Comparison of ENCODE assay signal across 3 cellular contexts in the genomic region with DNA sequence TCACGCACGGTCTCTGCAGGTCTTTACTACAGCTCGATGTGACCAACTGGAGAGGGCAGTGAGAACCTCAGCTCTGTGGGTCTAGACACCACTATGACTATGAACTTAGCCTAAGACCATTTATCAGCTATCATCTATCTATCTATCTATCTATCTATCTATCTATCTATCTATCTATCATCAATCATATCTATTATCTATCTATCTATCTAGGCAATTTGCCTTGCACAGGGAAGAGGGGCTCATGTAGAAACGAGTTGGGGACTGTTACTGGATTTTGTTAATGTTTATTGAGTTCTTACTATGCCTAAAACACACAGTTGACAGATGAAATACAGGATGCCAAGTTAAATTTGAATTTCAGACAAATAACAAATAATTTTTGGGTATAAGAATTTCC.
A peak's percentile ranks its signal among the peaks of the same experiment; 100 is the strongest.
TF ChIP-seq lines count a peak whose summit lies in the region.

No MANE protein-coding gene starts in this region.

TF ChIP-seq in GM23338, 12 proteins besides CTCF, POLR2A, EP300 and RAD21:
- TF ChIP-seq STAT1 (IDR thresholded peaks at IDR 0.05; ENCODE audit: unreplicated experiment) (no peak), ZNF114 (CRISPR knock-in tag; IDR thresholded peaks at IDR 0.05) (no peak), JUNB (IDR thresholded peaks at IDR 0.05; ENCODE audit: unreplicated experiment) (no peak), ETS1 (IDR thresholded peaks at IDR 0.05) (no peak), EZH2phosphoT487 (IDR thresholded peaks at IDR 0.05; ENCODE audit: unreplicated experiment) (no peak), POLR2AphosphoS5 (IDR thresholded peaks at IDR 0.05; ENCODE audit: low read depth) (no peak)
- TF ChIP-seq, protein P1, sequence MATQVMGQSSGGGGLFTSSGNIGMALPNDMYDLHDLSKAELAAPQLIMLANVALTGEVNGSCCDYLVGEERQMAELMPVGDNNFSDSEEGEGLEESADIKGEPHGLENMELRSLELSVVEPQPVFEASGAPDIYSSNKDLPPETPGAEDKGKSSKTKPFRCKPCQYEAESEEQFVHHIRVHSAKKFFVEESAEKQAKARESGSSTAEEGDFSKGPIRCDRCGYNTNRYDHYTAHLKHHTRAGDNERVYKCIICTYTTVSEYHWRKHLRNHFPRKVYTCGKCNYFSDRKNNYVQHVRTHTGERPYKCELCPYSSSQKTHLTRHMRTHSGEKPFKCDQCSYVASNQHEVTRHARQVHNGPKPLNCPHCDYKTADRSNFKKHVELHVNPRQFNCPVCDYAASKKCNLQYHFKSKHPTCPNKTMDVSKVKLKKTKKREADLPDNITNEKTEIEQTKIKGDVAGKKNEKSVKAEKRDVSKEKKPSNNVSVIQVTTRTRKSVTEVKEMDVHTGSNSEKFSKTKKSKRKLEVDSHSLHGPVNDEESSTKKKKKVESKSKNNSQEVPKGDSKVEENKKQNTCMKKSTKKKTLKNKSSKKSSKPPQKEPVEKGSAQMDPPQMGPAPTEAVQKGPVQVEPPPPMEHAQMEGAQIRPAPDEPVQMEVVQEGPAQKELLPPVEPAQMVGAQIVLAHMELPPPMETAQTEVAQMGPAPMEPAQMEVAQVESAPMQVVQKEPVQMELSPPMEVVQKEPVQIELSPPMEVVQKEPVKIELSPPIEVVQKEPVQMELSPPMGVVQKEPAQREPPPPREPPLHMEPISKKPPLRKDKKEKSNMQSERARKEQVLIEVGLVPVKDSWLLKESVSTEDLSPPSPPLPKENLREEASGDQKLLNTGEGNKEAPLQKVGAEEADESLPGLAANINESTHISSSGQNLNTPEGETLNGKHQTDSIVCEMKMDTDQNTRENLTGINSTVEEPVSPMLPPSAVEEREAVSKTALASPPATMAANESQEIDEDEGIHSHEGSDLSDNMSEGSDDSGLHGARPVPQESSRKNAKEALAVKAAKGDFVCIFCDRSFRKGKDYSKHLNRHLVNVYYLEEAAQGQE (IDR thresholded peaks at IDR 0.05; ENCODE audit: unreplicated experiment): no peak

TF ChIP-seq in K562, 482 proteins besides CTCF, POLR2A, EP300 and RAD21:
- peak; percentile 37; the same call in 1 of the 2 replicates for TF ChIP-seq ZBTB2 (IDR thresholded peaks at IDR 0.05)
- peak; percentile 99 for TF ChIP-seq DACH1 (IDR thresholded peaks at IDR 0.05; ENCODE audit: partially characterized antibody)
- TF ChIP-seq ZNF354B (CRISPR knock-in tag; IDR thresholded peaks at IDR 0.05): no peak
- no peak for TF ChIP-seq SRSF9 (IDR thresholded peaks at IDR 0.05; ENCODE audit: borderline replicate concordance, low read depth, low read length)
- TF ChIP-seq KLF6 (CRISPR knock-in tag; IDR thresholded peaks at IDR 0.05; ENCODE audit: borderline replicate concordance): no peak
- peak; percentile 96 for TF ChIP-seq GATAD2B (IDR thresholded peaks at IDR 0.05; ENCODE audit: borderline replicate concordance)
- TF ChIP-seq SREBF1 (IDR thresholded peaks at IDR 0.05; ENCODE audit: borderline replicate concordance, low read depth, low read length): no peak
- TF ChIP-seq SIN3B (IDR thresholded peaks at IDR 0.05; ENCODE audit: low read depth): no peak
- peak; percentile 62 for TF ChIP-seq GATA2 (CRISPR knock-in tag; IDR thresholded peaks at IDR 0.05)
- TF ChIP-seq MTA1 (IDR thresholded peaks at IDR 0.05; ENCODE audit: borderline replicate concordance): peak; percentile 73
- 0 out of 4 replicates have a peak, but pooled peaks of 1 of the 2 experiments have one; percentile 18 for TF ChIP-seq NONO (IDR thresholded peaks at IDR 0.05; ENCODE audit: low read depth in 2 of 2, low read length in 1 of 2)

TF ChIP-seq in H1, 55 proteins besides CTCF, POLR2A, EP300 and RAD21:
- TF ChIP-seq TAF1 (IDR thresholded peaks at IDR 0.05; ENCODE audit: low read depth, low read length) (no peak), CHD1 (IDR thresholded peaks at IDR 0.05; ENCODE audit: low read depth, low read length) (no peak), GABPA (IDR thresholded peaks at IDR 0.05; ENCODE audit: borderline replicate concordance, insufficient read depth, low read length) (no peak), KDM5A (IDR thresholded peaks at IDR 0.05; ENCODE audit: low read length) (no peak), CBX8 (IDR thresholded peaks at IDR 0.05; ENCODE audit: borderline replicate concordance, low read depth, low read length) (no peak), SAP30 (IDR thresholded peaks at IDR 0.05; ENCODE audit: insufficient read depth, insufficient replicate concordance, low read length) (no peak), CEBPB (IDR thresholded peaks at IDR 0.05; ENCODE audit: low read depth, low read length) (no peak), CHD2 (IDR thresholded peaks at IDR 0.05; ENCODE audit: low read length) (no peak), SIRT6 (IDR thresholded peaks at IDR 0.05; ENCODE audit: low read length) (no peak), RXRA (IDR thresholded peaks at IDR 0.05; ENCODE audit: insufficient read depth, low read depth, low read length) (no peak), CTBP2 (IDR thresholded peaks at IDR 0.05; ENCODE audit: borderline replicate concordance, insufficient read depth, insufficient read length, low read length) (no peak), MAFK (IDR thresholded peaks at IDR 0.05; ENCODE audit: low read depth, low read length) (no peak), CHD7 (IDR thresholded peaks at IDR 0.05; ENCODE audit: insufficient replicate concordance, low read length) (no peak), SRF (IDR thresholded peaks at IDR 0.05; ENCODE audit: low read depth, low read length) (no peak), RBBP5 (IDR thresholded peaks at IDR 0.05; ENCODE audit: borderline replicate concordance, low read depth, low read length) (no peak), FOSL1 (IDR thresholded peaks at IDR 0.05; ENCODE audit: insufficient read depth, low read depth, low read length) (no peak), EZH2 (IDR thresholded peaks at IDR 0.05; ENCODE audit: low read depth, low read length, severe bottlenecking) (no peak)
